13 cellular contexts compared by ENCODE assay signal in the genomic region with DNA sequence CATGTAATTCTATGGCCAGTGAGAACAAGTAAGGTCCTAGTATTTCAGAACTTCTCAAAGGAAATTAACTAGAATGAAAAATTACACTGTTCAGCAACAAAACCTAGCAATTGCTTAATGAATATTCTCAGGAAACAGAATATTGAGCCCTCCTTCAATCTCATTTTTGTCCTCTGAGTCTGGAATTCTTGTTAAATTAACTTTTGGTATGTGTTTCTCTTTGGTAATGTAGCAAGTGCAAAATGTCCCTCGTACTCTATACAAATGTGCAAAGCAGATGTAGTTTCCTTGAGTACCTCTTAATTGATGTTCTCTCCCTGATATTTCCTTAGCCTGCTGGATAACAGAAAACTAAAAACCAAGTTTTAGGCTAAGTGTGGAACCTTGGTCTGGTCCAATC.
"Had no signal": no experiment of that assay in that cellular context is flagged by ENCODE, and none has a peak within 500 bp of the region (broad histone marks: within the 10 kb centered on the region; RNA-seq: fewer than 3 reads in every experiment).

No MANE protein-coding gene starts in this region.

- H3K27ac Mint-ChIP-seq: activated CD4-positive, alpha-beta memory T cell treated with anti-CD3 and anti-CD28 coated beads, Interleukin-2, amount 10 ng/mL, durations not matched to agents 7 days and 5 days; activated CD4-positive, alpha-beta T cell treated with anti-CD3 and anti-CD28 coated beads for 36 hours; activated naive CD8-positive, alpha-beta T cell treated with anti-CD3 and anti-CD28 coated beads, Interleukin-2, amount 10 ng/mL, durations not matched to agents 7 days and 5 days; activated T-cell treated with anti-CD3 and anti-CD28 coated beads, Interleukin-2, amount 50 U/mL, for 72 hours; naive thymus-derived CD4-positive, alpha-beta T cell had no signal

- H3K4me3 ChIP-seq: lung, suprapubic skin had no signal

- H3K36me3 Mint-ChIP-seq: activated naive CD8-positive, alpha-beta T cell treated with anti-CD3 and anti-CD28 coated beads, Interleukin-2, amount 10 ng/mL, durations not matched to agents 7 days and 5 days; naive thymus-derived CD4-positive, alpha-beta T cell had no signal

- DNase-seq: activated CD4-positive, alpha-beta memory T cell treated with anti-CD3 and anti-CD28 coated beads, Interleukin-2, amount 10 ng/mL, durations not matched to agents 7 days and 5 days; activated CD4-positive, alpha-beta T cell treated with anti-CD3 and anti-CD28 coated beads for 36 hours; activated gamma-delta T cell treated with Interleukin-2 at 50 U/mL for 16 hours; activated naive CD8-positive, alpha-beta T cell treated with anti-CD3 and anti-CD28 coated beads, Interleukin-2, amount 10 ng/mL, durations not matched to agents 7 days and 5 days; activated T-cell treated with anti-CD3 and anti-CD28 coated beads, Interleukin-2, amount 50 U/mL, for 72 hours; effector CD4-positive, alpha-beta T cell; hypothalamus; naive thymus-derived CD4-positive, alpha-beta T cell; stimulated activated CD4-positive, alpha-beta T cell treated with anti-CD3 and anti-CD28 coated beads, Interleukin-12 subunit alpha, Interleukin-12 subunit beta, amount 100 ng/mL, for 4 hours; stimulated activated naive CD4-positive, alpha-beta T cell; T-helper 1 cell had no signal

- H3K4me3 Mint-ChIP-seq: activated CD4-positive, alpha-beta memory T cell treated with anti-CD3 and anti-CD28 coated beads, Interleukin-2, amount 10 ng/mL, durations not matched to agents 7 days and 5 days; activated CD4-positive, alpha-beta T cell treated with anti-CD3 and anti-CD28 coated beads for 36 hours; activated naive CD8-positive, alpha-beta T cell treated with anti-CD3 and anti-CD28 coated beads, Interleukin-2, amount 10 ng/mL, durations not matched to agents 7 days and 5 days; activated T-cell treated with anti-CD3 and anti-CD28 coated beads, Interleukin-2, amount 50 U/mL, for 72 hours; naive thymus-derived CD4-positive, alpha-beta T cell had no signal

- H3K9me3 ChIP-seq: suprapubic skin had no signal

- ATAC-seq: activated CD4-positive, alpha-beta T cell treated with anti-CD3 and anti-CD28 coated beads for 36 hours; activated T-cell treated with anti-CD3 and anti-CD28 coated beads, Interleukin-2, amount 50 U/mL, for 72 hours had no signal

- H3K27me3 ChIP-seq: suprapubic skin had no signal

- H3K9me3 Mint-ChIP-seq: activated naive CD8-positive, alpha-beta T cell treated with anti-CD3 and anti-CD28 coated beads, Interleukin-2, amount 10 ng/mL, durations not matched to agents 7 days and 5 days; activated T-cell treated with anti-CD3 and anti-CD28 coated beads, Interleukin-2, amount 50 U/mL, for 72 hours had no signal

- H3K36me3 ChIP-seq: suprapubic skin had no signal
